In genomic region chr4:112951362-112951962, GRCh38 we compare ENCODE assay signal across 8 cellular contexts.
A peak's percentile ranks its signal among the peaks of the same experiment; 100 is the strongest.
DNase-seq lines count a peak whose midpoint lies in the region; ATAC-seq and TF ChIP-seq lines count a peak whose summit lies in the region.

No MANE protein-coding gene starts in this region.

- H3K4me3 Mint-ChIP-seq in T-helper 2 cell treated with Interferon-gamma antibody and Interleukin-4, amounts not matched to agents 5 μg/mL and 100 μg/mL, for 36 hours: no peak overlapping the region

- peak overlapping the region; percentile 94 for H3K27ac ChIP-seq in substantia nigra (ENCODE audit: low read depth, low read length, poor library complexity, severe bottlenecking)

- no peaks in the 10 kb centered on the region for H3K9me3 Mint-ChIP-seq in T-helper 2 cell treated with Interferon-gamma antibody and Interleukin-4, amounts not matched to agents 5 μg/mL and 100 μg/mL, for 36 hours

- peak; percentile 8 for DNase-seq in NCI-H82 (lab: John Stamatoyannopoulos, UW)
- DNase-seq in NCI-H82 treated with DMSO at 0.1 percent for 48 hours (lab: John Stamatoyannopoulos, UW; ENCODE audit: unreplicated experiment): no peak
- DNase-seq in OCI-M1 (lab: John Stamatoyannopoulos, UW): peak; percentile 42
- DNase-seq in erythroblast (lab: John Stamatoyannopoulos, UW): peak; percentile 1 to 25
- no peak for DNase-seq in substantia nigra (lab: John Stamatoyannopoulos, UW)
- no peak for DNase-seq in retina
- DNase-seq in T-helper 2 cell treated with Interferon-gamma antibody and Interleukin-4, amounts not matched to agents 5 μg/mL and 100 μg/mL, for 36 hours (ENCODE audit: low spot score): no peak

- peaks cover 6% of the 10 kb centered on the region for H3K27me3 Mint-ChIP-seq in T-helper 2 cell treated with Interferon-gamma antibody and Interleukin-4, amounts not matched to agents 5 μg/mL and 100 μg/mL, for 36 hours (ENCODE audit: low read depth)

- H3K4me1 Mint-ChIP-seq in T-helper 2 cell treated with Interferon-gamma antibody and Interleukin-4, amounts not matched to agents 5 μg/mL and 100 μg/mL, for 36 hours (ENCODE audit: low read depth): no peaks in the 10 kb centered on the region

- no peaks in the 10 kb centered on the region for H3K36me3 Mint-ChIP-seq in T-helper 2 cell treated with Interferon-gamma antibody and Interleukin-4, amounts not matched to agents 5 μg/mL and 100 μg/mL, for 36 hours (ENCODE audit: low read depth)

- no peak for ATAC-seq in GM21737 (IDR thresholded peaks at IDR 0.05; ENCODE audit: unreplicated experiment)

- no peak overlapping the region for H3K27ac Mint-ChIP-seq in T-helper 2 cell treated with Interferon-gamma antibody and Interleukin-4, amounts not matched to agents 5 μg/mL and 100 μg/mL, for 36 hours

- TF ChIP-seq POLR2A in erythroblast (IDR thresholded peaks at IDR 0.05; ENCODE audit: low read length): no peak

Comparison
In these comparisons a context has a peak if more than half of its experiments do, and no peak if none do; other contexts are left out.
1. DNase-seq: peak in NCI-H82 (single experiment), OCI-M1 (single experiment) and erythroblast (2 of 2); none in NCI-H82 treated with DMSO at 0.1 percent for 48 hours (single experiment), substantia nigra (0 of 49), retina (single experiment) and T-helper 2 cell treated with Interferon-gamma antibody and Interleukin-4, amounts not matched to agents 5 μg/mL and 100 μg/mL, for 36 hours (single experiment).